ENCODE assay signal across 1 cellular context in the genomic region with DNA sequence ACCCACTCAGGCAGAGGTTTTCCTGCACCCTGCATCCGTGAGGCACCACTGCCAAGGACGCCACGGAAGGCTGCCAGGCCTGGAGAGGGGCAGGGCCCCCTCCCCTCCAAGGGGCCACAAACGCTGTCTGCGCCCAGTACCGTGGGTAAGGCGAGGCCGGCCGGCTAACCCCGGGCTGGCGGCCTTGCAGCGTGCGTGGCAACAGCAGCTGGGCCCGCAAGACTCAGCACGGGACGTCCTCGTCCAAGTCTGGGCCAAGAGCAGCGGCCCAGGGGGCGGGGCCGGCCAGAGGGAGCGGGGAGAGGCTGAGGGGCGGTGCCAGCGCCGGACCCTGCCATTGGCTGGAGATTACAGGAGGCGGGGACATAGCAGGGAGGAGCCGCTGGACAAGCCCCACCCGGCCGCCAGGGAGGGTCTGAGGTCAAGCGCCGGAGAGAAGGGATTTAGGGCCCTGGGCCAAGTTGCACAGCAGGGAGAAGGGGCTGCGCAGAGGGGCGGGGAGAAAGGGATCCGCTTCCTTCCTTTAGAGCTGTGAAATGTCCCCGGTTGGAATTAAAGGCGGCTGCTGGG.
TF ChIP-seq lines count a peak whose summit lies in the region.

No MANE protein-coding gene starts in this region.

TF ChIP-seq in HepG2, 621 proteins besides CTCF, POLR2A, EP300 and RAD21 (continued from another document):
- TF ChIP-seq DR1 (CRISPR knock-in tag; IDR thresholded peaks at IDR 0.05) (peak; percentile 48; the same call in 1 of the 2 replicates), ZFX (CRISPR knock-in tag; IDR thresholded peaks at IDR 0.05; ENCODE audit: low read depth) (peak; percentile 69), MED1 (CRISPR knock-in tag; IDR thresholded peaks at IDR 0.05) (0 out of 2 replicates have a peak, but pooled peaks have one; percentile 38), PTBP1 (IDR thresholded peaks at IDR 0.05; ENCODE audit: low read depth, low read length, poor library complexity, severe bottlenecking) (peak; percentile 68), PHF8 (CRISPR knock-in tag; IDR thresholded peaks at IDR 0.05) (0 out of 2 replicates have a peak, but pooled peaks have one; percentile 34), NFYB (CRISPR knock-in tag; IDR thresholded peaks at IDR 0.05) (peak; percentile 78), ZBTB7A (CRISPR knock-in tag; IDR thresholded peaks at IDR 0.05) (no peak), RBM39 (IDR thresholded peaks at IDR 0.05; ENCODE audit: low read depth, low read length, poor library complexity, severe bottlenecking) (peak; percentile 43), ZNF484 (CRISPR knock-in tag; IDR thresholded peaks at IDR 0.05; ENCODE audit: borderline replicate concordance, low read depth) (no peak), ZNF430 (CRISPR knock-in tag; IDR thresholded peaks at IDR 0.05) (0 out of 2 replicates have a peak, but pooled peaks have one; percentile 40), RFXANK (CRISPR knock-in tag; IDR thresholded peaks at IDR 0.05) (no peak), MYC (CRISPR knock-in tag; IDR thresholded peaks at IDR 0.05; ENCODE audit: borderline replicate concordance) (peak; percentile 25; the same call in 1 of the 2 replicates), NCOA2 (CRISPR knock-in tag; IDR thresholded peaks at IDR 0.05) (no peak), YEATS4 (CRISPR knock-in tag; IDR thresholded peaks at IDR 0.05; ENCODE audit: borderline replicate concordance) (0 out of 2 replicates have a peak, but pooled peaks have one; percentile 33), BORCS8-MEF2B (CRISPR knock-in tag; IDR thresholded peaks at IDR 0.05) (peak; percentile 16), TARDBP (CRISPR knock-in tag; IDR thresholded peaks at IDR 0.05) (peak; percentile 72), ZNF180 (CRISPR knock-in tag; IDR thresholded peaks at IDR 0.05; ENCODE audit: borderline replicate concordance, low read depth) (no peak), HNRNPL (IDR thresholded peaks at IDR 0.05; ENCODE audit: low read depth, low read length) (0 out of 2 replicates have a peak, but pooled peaks have one; percentile 19), SKI (IDR thresholded peaks at IDR 0.05; ENCODE audit: partially characterized antibody) (peak; percentile 29)
- TF ChIP-seq, protein P1, sequence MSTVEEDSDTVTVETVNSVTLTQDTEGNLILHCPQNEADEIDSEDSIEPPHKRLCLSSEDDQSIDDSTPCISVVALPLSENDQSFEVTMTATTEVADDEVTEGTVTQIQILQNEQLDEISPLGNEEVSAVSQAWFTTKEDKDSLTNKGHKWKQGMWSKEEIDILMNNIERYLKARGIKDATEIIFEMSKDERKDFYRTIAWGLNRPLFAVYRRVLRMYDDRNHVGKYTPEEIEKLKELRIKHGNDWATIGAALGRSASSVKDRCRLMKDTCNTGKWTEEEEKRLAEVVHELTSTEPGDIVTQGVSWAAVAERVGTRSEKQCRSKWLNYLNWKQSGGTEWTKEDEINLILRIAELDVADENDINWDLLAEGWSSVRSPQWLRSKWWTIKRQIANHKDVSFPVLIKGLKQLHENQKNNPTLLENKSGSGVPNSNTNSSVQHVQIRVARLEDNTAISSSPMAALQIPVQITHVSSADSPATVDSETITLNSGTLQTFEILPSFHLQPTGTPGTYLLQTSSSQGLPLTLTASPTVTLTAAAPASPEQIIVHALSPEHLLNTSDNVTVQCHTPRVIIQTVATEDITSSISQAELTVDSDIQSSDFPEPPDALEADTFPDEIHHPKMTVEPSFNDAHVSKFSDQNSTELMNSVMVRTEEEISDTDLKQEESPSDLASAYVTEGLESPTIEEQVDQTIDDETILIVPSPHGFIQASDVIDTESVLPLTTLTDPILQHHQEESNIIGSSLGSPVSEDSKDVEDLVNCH (CRISPR knock-in tag; IDR thresholded peaks at IDR 0.05) = no peak
- TF ChIP-seq, protein P2, sequence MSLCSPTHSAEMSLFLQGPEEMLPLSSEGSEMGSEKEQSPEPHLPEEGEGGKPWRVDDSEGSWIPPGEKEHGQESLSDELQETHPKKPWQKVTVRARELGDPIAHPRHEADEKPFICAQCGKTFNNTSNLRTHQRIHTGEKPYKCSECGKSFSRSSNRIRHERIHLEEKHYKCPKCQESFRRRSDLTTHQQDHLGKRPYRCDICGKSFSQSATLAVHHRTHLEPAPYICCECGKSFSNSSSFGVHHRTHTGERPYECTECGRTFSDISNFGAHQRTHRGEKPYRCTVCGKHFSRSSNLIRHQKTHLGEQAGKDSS (CRISPR knock-in tag; IDR thresholded peaks at IDR 0.05; ENCODE audit: borderline replicate concordance, low read depth) = 0 out of 2 replicates have a peak, but pooled peaks have one; percentile 56
- TF ChIP-seq, protein P3, sequence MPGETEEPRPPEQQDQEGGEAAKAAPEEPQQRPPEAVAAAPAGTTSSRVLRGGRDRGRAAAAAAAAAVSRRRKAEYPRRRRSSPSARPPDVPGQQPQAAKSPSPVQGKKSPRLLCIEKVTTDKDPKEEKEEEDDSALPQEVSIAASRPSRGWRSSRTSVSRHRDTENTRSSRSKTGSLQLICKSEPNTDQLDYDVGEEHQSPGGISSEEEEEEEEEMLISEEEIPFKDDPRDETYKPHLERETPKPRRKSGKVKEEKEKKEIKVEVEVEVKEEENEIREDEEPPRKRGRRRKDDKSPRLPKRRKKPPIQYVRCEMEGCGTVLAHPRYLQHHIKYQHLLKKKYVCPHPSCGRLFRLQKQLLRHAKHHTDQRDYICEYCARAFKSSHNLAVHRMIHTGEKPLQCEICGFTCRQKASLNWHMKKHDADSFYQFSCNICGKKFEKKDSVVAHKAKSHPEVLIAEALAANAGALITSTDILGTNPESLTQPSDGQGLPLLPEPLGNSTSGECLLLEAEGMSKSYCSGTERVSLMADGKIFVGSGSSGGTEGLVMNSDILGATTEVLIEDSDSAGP (CRISPR knock-in tag; IDR thresholded peaks at IDR 0.05; ENCODE audit: borderline replicate concordance) = peak; percentile 51; the same call in 1 of the 2 replicates
- TF ChIP-seq, protein P4, sequence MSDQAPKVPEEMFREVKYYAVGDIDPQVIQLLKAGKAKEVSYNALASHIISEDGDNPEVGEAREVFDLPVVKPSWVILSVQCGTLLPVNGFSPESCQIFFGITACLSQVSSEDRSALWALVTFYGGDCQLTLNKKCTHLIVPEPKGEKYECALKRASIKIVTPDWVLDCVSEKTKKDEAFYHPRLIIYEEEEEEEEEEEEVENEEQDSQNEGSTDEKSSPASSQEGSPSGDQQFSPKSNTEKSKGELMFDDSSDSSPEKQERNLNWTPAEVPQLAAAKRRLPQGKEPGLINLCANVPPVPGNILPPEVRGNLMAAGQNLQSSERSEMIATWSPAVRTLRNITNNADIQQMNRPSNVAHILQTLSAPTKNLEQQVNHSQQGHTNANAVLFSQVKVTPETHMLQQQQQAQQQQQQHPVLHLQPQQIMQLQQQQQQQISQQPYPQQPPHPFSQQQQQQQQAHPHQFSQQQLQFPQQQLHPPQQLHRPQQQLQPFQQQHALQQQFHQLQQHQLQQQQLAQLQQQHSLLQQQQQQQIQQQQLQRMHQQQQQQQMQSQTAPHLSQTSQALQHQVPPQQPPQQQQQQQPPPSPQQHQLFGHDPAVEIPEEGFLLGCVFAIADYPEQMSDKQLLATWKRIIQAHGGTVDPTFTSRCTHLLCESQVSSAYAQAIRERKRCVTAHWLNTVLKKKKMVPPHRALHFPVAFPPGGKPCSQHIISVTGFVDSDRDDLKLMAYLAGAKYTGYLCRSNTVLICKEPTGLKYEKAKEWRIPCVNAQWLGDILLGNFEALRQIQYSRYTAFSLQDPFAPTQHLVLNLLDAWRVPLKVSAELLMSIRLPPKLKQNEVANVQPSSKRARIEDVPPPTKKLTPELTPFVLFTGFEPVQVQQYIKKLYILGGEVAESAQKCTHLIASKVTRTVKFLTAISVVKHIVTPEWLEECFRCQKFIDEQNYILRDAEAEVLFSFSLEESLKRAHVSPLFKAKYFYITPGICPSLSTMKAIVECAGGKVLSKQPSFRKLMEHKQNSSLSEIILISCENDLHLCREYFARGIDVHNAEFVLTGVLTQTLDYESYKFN (CRISPR knock-in tag; conservative IDR thresholded peaks at IDR 0.05) = peak; percentile 50; the same call in 1 of the 2 replicates
- TF ChIP-seq, protein P5, sequence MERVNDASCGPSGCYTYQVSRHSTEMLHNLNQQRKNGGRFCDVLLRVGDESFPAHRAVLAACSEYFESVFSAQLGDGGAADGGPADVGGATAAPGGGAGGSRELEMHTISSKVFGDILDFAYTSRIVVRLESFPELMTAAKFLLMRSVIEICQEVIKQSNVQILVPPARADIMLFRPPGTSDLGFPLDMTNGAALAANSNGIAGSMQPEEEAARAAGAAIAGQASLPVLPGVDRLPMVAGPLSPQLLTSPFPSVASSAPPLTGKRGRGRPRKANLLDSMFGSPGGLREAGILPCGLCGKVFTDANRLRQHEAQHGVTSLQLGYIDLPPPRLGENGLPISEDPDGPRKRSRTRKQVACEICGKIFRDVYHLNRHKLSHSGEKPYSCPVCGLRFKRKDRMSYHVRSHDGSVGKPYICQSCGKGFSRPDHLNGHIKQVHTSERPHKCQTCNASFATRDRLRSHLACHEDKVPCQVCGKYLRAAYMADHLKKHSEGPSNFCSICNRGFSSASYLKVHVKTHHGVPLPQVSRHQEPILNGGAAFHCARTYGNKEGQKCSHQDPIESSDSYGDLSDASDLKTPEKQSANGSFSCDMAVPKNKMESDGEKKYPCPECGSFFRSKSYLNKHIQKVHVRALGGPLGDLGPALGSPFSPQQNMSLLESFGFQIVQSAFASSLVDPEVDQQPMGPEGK (CRISPR knock-in tag; IDR thresholded peaks at IDR 0.05) = peak; percentile 19
- TF ChIP-seq, protein P6, sequence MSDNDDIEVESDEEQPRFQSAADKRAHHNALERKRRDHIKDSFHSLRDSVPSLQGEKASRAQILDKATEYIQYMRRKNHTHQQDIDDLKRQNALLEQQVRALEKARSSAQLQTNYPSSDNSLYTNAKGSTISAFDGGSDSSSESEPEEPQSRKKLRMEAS (IDR thresholded peaks at IDR 0.05) = peak; percentile 49; the same call in 1 of the 2 replicates
- TF ChIP-seq, protein P7, sequence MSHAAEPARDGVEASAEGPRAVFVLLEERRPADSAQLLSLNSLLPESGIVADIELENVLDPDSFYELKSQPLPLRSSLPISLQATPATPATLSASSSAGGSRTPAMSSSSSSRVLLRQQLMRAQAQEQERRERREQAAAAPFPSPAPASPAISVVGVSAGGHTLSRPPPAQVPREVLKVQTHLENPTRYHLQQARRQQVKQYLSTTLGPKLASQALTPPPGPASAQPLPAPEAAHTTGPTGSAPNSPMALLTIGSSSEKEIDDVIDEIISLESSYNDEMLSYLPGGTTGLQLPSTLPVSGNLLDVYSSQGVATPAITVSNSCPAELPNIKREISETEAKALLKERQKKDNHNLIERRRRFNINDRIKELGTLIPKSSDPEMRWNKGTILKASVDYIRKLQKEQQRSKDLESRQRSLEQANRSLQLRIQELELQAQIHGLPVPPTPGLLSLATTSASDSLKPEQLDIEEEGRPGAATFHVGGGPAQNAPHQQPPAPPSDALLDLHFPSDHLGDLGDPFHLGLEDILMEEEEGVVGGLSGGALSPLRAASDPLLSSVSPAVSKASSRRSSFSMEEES (CRISPR knock-in tag; IDR thresholded peaks at IDR 0.05) = no peak
